Comparison of ENCODE assay signal across 18 cellular contexts in genomic region chr2:169345507-169346120, GRCh38. TPM values are rescaled to one million over a fixed set of nuclear protein-coding genes. Genes with fewer than 3 reads are reported as not detected.
DNase-seq lines count a peak whose midpoint lies in the region; ATAC-seq and TF ChIP-seq lines count a peak whose summit lies in the region.
"Had no signal": no experiment of that assay in that cellular context is flagged by ENCODE, and none has a peak within 500 bp of the region (broad histone marks: within the 10 kb centered on the region; RNA-seq: fewer than 3 reads in every experiment).

No MANE protein-coding gene starts in this region.

- no peak overlapping the region for H3K27ac ChIP-seq in smooth muscle cell (ENCODE audit: low read depth)

- H3K27me3 ChIP-seq in smooth muscle cell (ENCODE audit: low read depth), result peaks cover 22% of the 10 kb centered on the region

- TF ChIP-seq CTCF in NB4 (IDR thresholded peaks at IDR 0.05; ENCODE audit: low read depth, low read length) (no peak), epithelial cell of proximal tubule (conservative IDR thresholded peaks at IDR 0.05; ENCODE audit: low read depth, low read length) (no peak), mesothelial cell of epicardium (IDR thresholded peaks at IDR 0.05; ENCODE audit: unreplicated experiment) (no peak), smooth muscle cell (IDR thresholded peaks at IDR 0.05; ENCODE audit: borderline replicate concordance, insufficient read depth, poor library complexity, severe bottlenecking) (no peak)

- H3K4me3 ChIP-seq in NB4 (ENCODE audit: low read depth, low read length), result no peak overlapping the region
- peak overlapping the region; percentile 4 for H3K4me3 ChIP-seq in epithelial cell of proximal tubule (ENCODE audit: low read depth, low read length)
- no peak overlapping the region for H3K4me3 ChIP-seq in smooth muscle cell

- no peak overlapping the region for H2AFZ ChIP-seq in smooth muscle cell (ENCODE audit: low read depth)

- no peaks in the 10 kb centered on the region for H3K9me3 ChIP-seq in smooth muscle cell (replicated peaks; ENCODE audit: low read depth)

- H3K4me2 ChIP-seq in smooth muscle cell, result no peak overlapping the region

- peaks cover 18% of the 10 kb centered on the region for H3K4me1 ChIP-seq in smooth muscle cell (ENCODE audit: low read depth)

- DNase-seq in NB4 (ENCODE audit: low read depth) (peak; percentile 17), epithelial cell of proximal tubule (ENCODE audit: low read depth) (no peak), mesothelial cell of epicardium (ENCODE audit: low spot score in 2 of 2, unreplicated experiment in 2 of 2) (no peak), retina (peak; percentile 54), smooth muscle cell (lab: John Stamatoyannopoulos, UW; ENCODE audit: unreplicated experiment) (no peak), SKM-1 treated with dmso at 0.1 percent for 144 hours (lab: John Stamatoyannopoulos, UW; ENCODE audit: unreplicated experiment) (no peak), NCI-H2107 treated with DMSO at 0.1 percent for 48 hours (lab: John Stamatoyannopoulos, UW; ENCODE audit: unreplicated experiment) (no peak)
- DNase-seq: 8988T, DMS79, NCI-H1417, NCI-H187, NCI-H226, NCI-H524 treated with DMSO at 0.1 percent for 48 hours, PC-3, RPMI8226 had no signal

- ATAC-seq in HG03460 (IDR thresholded peaks at IDR 0.05; ENCODE audit: unreplicated experiment), result no peak
- ATAC-seq: PC-3 had no signal

- no peak overlapping the region for H3K4me3 Mint-ChIP-seq in mesothelial cell of epicardium
- H3K4me3 Mint-ChIP-seq: CD14-positive monocyte had no signal

- no peak for TF ChIP-seq POLR2A in NB4 (IDR thresholded peaks at IDR 0.05; ENCODE audit: extremely low read depth, insufficient read length)

- no peaks in the 10 kb centered on the region for H3K36me3 Mint-ChIP-seq in mesothelial cell of epicardium
- H3K36me3 Mint-ChIP-seq: CD14-positive monocyte had no signal

- no peaks in the 10 kb centered on the region for H3F3A ChIP-seq in smooth muscle cell (ENCODE audit: low read depth)

- no peaks in the 10 kb centered on the region for H4K20me1 ChIP-seq in smooth muscle cell (ENCODE audit: low read depth)

- no peaks in the 10 kb centered on the region for H3K9me3 Mint-ChIP-seq in mesothelial cell of epicardium
- H3K9me3 Mint-ChIP-seq: CD14-positive monocyte had no signal

- peak overlapping the region; percentile 4 for H3K27ac Mint-ChIP-seq in mesothelial cell of epicardium
- H3K27ac Mint-ChIP-seq: CD14-positive monocyte had no signal

- no peaks in the 10 kb centered on the region for H3K36me3 ChIP-seq in smooth muscle cell (ENCODE audit: low read depth)

- WGBS in smooth muscle cell (ENCODE audit: low lambda C conversion rate), result 86% methylated on average over 5 of the region's 5 CpGs

- no peak overlapping the region for H3K9ac ChIP-seq in smooth muscle cell (ENCODE audit: low read depth)

- H3K79me2 ChIP-seq in smooth muscle cell (ENCODE audit: low read depth), result no peaks in the 10 kb centered on the region

- peaks cover 20% of the 10 kb centered on the region for H3K4me1 Mint-ChIP-seq in mesothelial cell of epicardium
- H3K4me1 Mint-ChIP-seq: CD14-positive monocyte had no signal

- H3K27me3 Mint-ChIP-seq in mesothelial cell of epicardium (ENCODE audit: low read depth), result no peaks in the 10 kb centered on the region

RNA-seq across cellular contexts. Expression of gene LRP2, which starts 16.7 kb away (rescaled TPM):
- total RNA-seq in epithelial cell of proximal tubule (0.17 TPM in 1 of 2 replicates, not detected in the other), mesothelial cell of epicardium (52.1 to 54.3 TPM (median 54.2 TPM) in 3 replicates), smooth muscle cell (0.76 and 2.7 TPM in 2 replicates)
- polyA plus RNA-seq in smooth muscle cell, result not detected in 2 replicates
- total RNA-seq: PC-3 had no signal
- polyA plus RNA-seq: AG04450, CD14-positive monocyte had no signal

Comparison
In these comparisons a context has a peak if more than half of its experiments do, and no peak if none do; other contexts are left out.
1. DNase-seq: peak in NB4 (single experiment) and retina (single experiment); none in epithelial cell of proximal tubule (single experiment), mesothelial cell of epicardium (0 of 2), smooth muscle cell (single experiment), SKM-1 treated with dmso at 0.1 percent for 144 hours (single experiment) and NCI-H2107 treated with DMSO at 0.1 percent for 48 hours (single experiment).
2. RNA of gene LRP2, which starts 16.7 kb away (total RNA-seq): 52.1 to 54.3 TPM in mesothelial cell of epicardium; 0.76 to 2.7 TPM in smooth muscle cell and 0.17 TPM in epithelial cell of proximal tubule; every median in the first group is over 10 times any median in the second.